10 cellular contexts compared by ENCODE assay signal in genomic region chr19:13366529-13367143, GRCh38.
A peak's percentile ranks its signal among the peaks of the same experiment; 100 is the strongest.
DNase-seq lines count a peak whose midpoint lies in the region; ATAC-seq and TF ChIP-seq lines count a peak whose summit lies in the region.
"Had no signal": no experiment of that assay in that cellular context is flagged by ENCODE, and none has a peak within 500 bp of the region (broad histone marks: within the 10 kb centered on the region; RNA-seq: fewer than 3 reads in every experiment).

No MANE protein-coding gene starts in this region.

- H3K4me3 ChIP-seq in MG63 (no peak overlapping the region), astrocyte of the spinal cord (ENCODE audit: low read depth, low read length) (no peak overlapping the region)

- no peaks in the 10 kb centered on the region for H3K36me3 ChIP-seq in MG63

- no peaks in the 10 kb centered on the region for H3K9me3 ChIP-seq in MG63

- DNase-seq in GM04504 (ENCODE audit: low read depth) (peak; percentile 8), MG63 (peak; percentile 19), astrocyte of the spinal cord (ENCODE audit: low read depth, low spot score) (peak; percentile 27), myocyte (ENCODE audit: low read depth) (peak; percentile 5), NCI-H2107 treated with DMSO at 0.1 percent for 48 hours (lab: John Stamatoyannopoulos, UW; ENCODE audit: unreplicated experiment) (no peak)
- DNase-seq: immature natural killer cell; stimulated activated CD8-positive, alpha-beta memory T cell treated with anti-CD3 and anti-CD28 coated beads, Interleukin-4, amount 100 ng/mL, for 48 hours had no signal

- peak; percentile 57 for TF ChIP-seq CTCF in astrocyte of the spinal cord (IDR thresholded peaks at IDR 0.05; ENCODE audit: low read depth, low read length)

- ATAC-seq in HG02759 (IDR thresholded peaks at IDR 0.05; ENCODE audit: unreplicated experiment) (no peak), GM19328 (IDR thresholded peaks at IDR 0.05; ENCODE audit: unreplicated experiment) (no peak), HG03175 (IDR thresholded peaks at IDR 0.05; ENCODE audit: unreplicated experiment) (no peak)

- in situ Hi-C loops in astrocyte of the spinal cord (cut with HindIII; ENCODE audit: low sequenced_read_pairs) = no loop called here

- H3K27me3 ChIP-seq in MG63 = peaks cover 12% of the 10 kb centered on the region; the same call in 1 of the 2 replicates
